ENCODE assay signal across 23 cellular contexts in genomic region chr2:21163213-21163612, GRCh38. TPM values are rescaled to one million over a fixed set of nuclear protein-coding genes. Genes with fewer than 3 reads are reported as not detected.
"Had no signal": no experiment of that assay in that cellular context is flagged by ENCODE, and none has a peak within 500 bp of the region (broad histone marks: within the 10 kb centered on the region; RNA-seq: fewer than 3 reads in every experiment).

No MANE protein-coding gene starts in this region.

- H3K27me3 ChIP-seq: SJCRH30 had no signal

- H3K27ac Mint-ChIP-seq: IgD-negative memory B cell had no signal

- H3K4me3 Mint-ChIP-seq: IgD-negative memory B cell had no signal

- H3K36me3 ChIP-seq: SJCRH30 had no signal

- H3K9me3 ChIP-seq: SJCRH30 had no signal

- H3K4me1 Mint-ChIP-seq: IgD-negative memory B cell had no signal

- H3K27ac ChIP-seq: HL-60, KMS-11, SJCRH30 had no signal

- H3K4me3 ChIP-seq: K562, SJCRH30 had no signal

- ATAC-seq: K562, SK-N-SH treated with all-trans-retinoic acid at 6 μM for 48 hours had no signal

- DNase-seq: Kasumi-1, MM.1S, NCI-H1092 treated with DMSO at 0.1 percent for 48 hours, NCI-H1436, NCI-H187, NCI-H2029, NCI-H2081 treated with DMSO at 0.1 percent for 48 hours, NCI-H2171, NCI-H226, NCI-H446, NCI-H510A, NCI-H524 treated with DMSO at 0.1 percent for 48 hours, NCI-H69, NCI-H774, RPMI8226, SHP77, SJCRH30 had no signal

- H3K4me1 ChIP-seq: SJCRH30 had no signal

RNA-seq across cellular contexts. Expression of gene TDRD15, which starts 39.4 kb away (rescaled TPM):
- total RNA-seq: M059J had no signal
